ENCODE assay signal across 8 cellular contexts in genomic region chr1:178501705-178502329, GRCh38. TPM values are rescaled to one million over a fixed set of nuclear protein-coding genes. Genes with fewer than 3 reads are reported as not detected.
DNase-seq lines count a peak whose midpoint lies in the region; ATAC-seq, FAIRE-seq and TF ChIP-seq lines count a peak whose summit lies in the region.
"Had no signal": no experiment of that assay in that cellular context is flagged by ENCODE, and none has a peak within 500 bp of the region (broad histone marks: within the 10 kb centered on the region; RNA-seq: fewer than 3 reads in every experiment).

No MANE protein-coding gene starts in this region.

- TF ChIP-seq POLR2A in H54 (IDR thresholded peaks at IDR 0.05; ENCODE audit: low read depth, low read length): no peak
- TF ChIP-seq POLR2A in GM12878 (IDR thresholded peaks at IDR 0.05; ENCODE audit: low read depth, low read length): no peak

- POLR2A ChIA-PET in GM12878 (lab: Charles Lee): no interaction called here

- FAIRE-seq in H54 (lab: Jason Lieb, UNC) (no peak), GM12878 (lab: Jason Lieb, UNC) (peak; percentile 41)

- H3K79me2 ChIP-seq in Loucy (ENCODE audit: insufficient read depth, low read length) (no peaks in the 10 kb centered on the region), GM12878 (ENCODE audit: control insufficient read depth, insufficient read depth, low read length) (no peaks in the 10 kb centered on the region)

- no TSS peak for BruUV-seq in GM12878 (replicated peaks; lab: Mats Ljungman, UMichigan)

- H2AFZ ChIP-seq in Loucy (ENCODE audit: low read length) (no peak overlapping the region), GM12878 (ENCODE audit: control insufficient read depth, low read depth, low read length) (no peak overlapping the region)

- H3K4me3 ChIP-seq in GM12865 (ENCODE audit: low read depth, low read length) (no peak overlapping the region), Loucy (ENCODE audit: low read length, poor library complexity, severe bottlenecking) (no peak overlapping the region), SJSA1 (no peak overlapping the region), GM12878 (no peak overlapping the region)

- TF ChIP-seq CTCF in GM12865 (IDR thresholded peaks at IDR 0.05; ENCODE audit: insufficient read depth, low read depth, low read length, missing control alignments): peak; percentile 94
- TF ChIP-seq CTCF in Loucy (conservative IDR thresholded peaks at IDR 0.05; ENCODE audit: low read length): peak; percentile 80
- TF ChIP-seq CTCF in GM12878 (IDR thresholded peaks at IDR 0.05 in 2 of 3, conservative IDR thresholded peaks at IDR 0.05 in 1 of 3; ENCODE audit: control insufficient read depth in 2 of 3, extremely low read depth in 1 of 3, insufficient read depth in 1 of 3, low read depth in 3 of 3, low read length in 3 of 3): peak; percentile 81 to 96 (median 91)

- H3K27me3 ChIP-seq in Loucy (ENCODE audit: insufficient read depth, low read length, poor library complexity, severe bottlenecking) (no peaks in the 10 kb centered on the region), SJSA1 (replicated peaks) (no peaks in the 10 kb centered on the region), GM12878 (replicated peaks in 1 of 2; ENCODE audit: control insufficient read depth in 2 of 2, insufficient read depth in 2 of 2, low read length in 1 of 2) (no peaks in the 10 kb centered on the region)

- no peak overlapping the region for H3K27ac ChIP-seq in SJSA1
- no peak overlapping the region for H3K27ac ChIP-seq in GM12878 (ENCODE audit: control insufficient read depth, insufficient read depth)

- no peaks in the 10 kb centered on the region for H3K4me1 ChIP-seq in Loucy (ENCODE audit: insufficient read depth, low read length, poor library complexity, severe bottlenecking)
- no peaks in the 10 kb centered on the region for H3K4me1 ChIP-seq in SJSA1 (replicated peaks)
- H3K4me1 ChIP-seq in GM12878 (ENCODE audit: control insufficient read depth, insufficient read depth, low read length): no peaks in the 10 kb centered on the region

- DNase-seq in GM12865 (ENCODE audit: low read depth) (peak; percentile 68), H54 (ENCODE audit: insufficient read length, low spot score) (peak; percentile 81), SJSA1 (ENCODE audit: low read depth in 1 of 2, low spot score in 2 of 2) (peak; percentile 56 to 73), GM12878 (ENCODE audit: low read depth, low spot score) (peak; percentile 1), iPS-NIHi7 (ENCODE audit: extremely low spot score) (peak; percentile 94)
- DNase-seq in stimulated activated CD4-positive, alpha-beta T cell treated with anti-CD3 and anti-CD28 coated beads, Interleukin-15, amount 100 ng/mL, for 24 hours: peak; percentile 75

- no peaks in the 10 kb centered on the region for H3K9me2 ChIP-seq in Loucy (replicated peaks; ENCODE audit: low read depth, low read length)

- TF ChIP-seq RAD21 in GM12878 (IDR thresholded peaks at IDR 0.05; ENCODE audit: insufficient read depth, low read depth, low read length): peak; percentile 63

- H3K4me2 ChIP-seq in Loucy (ENCODE audit: low read depth, low read length, poor library complexity, severe bottlenecking) (no peak overlapping the region), GM12878 (ENCODE audit: control insufficient read depth, insufficient read depth) (no peak overlapping the region)

- no peaks in the 10 kb centered on the region for H3K9me3 ChIP-seq in Loucy (ENCODE audit: insufficient read depth, low read depth, low read length)
- no peaks in the 10 kb centered on the region for H3K9me3 ChIP-seq in SJSA1 (replicated peaks)
- H3K9me3 ChIP-seq in GM12878 (replicated peaks; ENCODE audit: control insufficient read depth, insufficient read depth, low read length): no peaks in the 10 kb centered on the region

- intact Hi-C loops in GM12878 (cut with micrococcal nuclease; ENCODE audit: unreplicated experiment): loop anchor here (1.0 kb wide), 2 partner anchors 140 to 192 kb away; no protein-coding TSS in a partner anchor

- SMC1A ChIA-PET in GM12878 (lab: Charles Lee; ENCODE audit: uncharacterized antibody, unreplicated experiment): interaction anchor here (0.6 to 7.4 kb wide), 9 partner anchors 10 to 503 kb away, joined by 3 to 73 read pairs (median 4); no protein-coding TSS in a partner anchor

- peak; percentile 94 for ATAC-seq in GM12878

- H3K9ac ChIP-seq in Loucy (ENCODE audit: low read depth, low read length, poor library complexity, severe bottlenecking) (no peak overlapping the region), GM12878 (ENCODE audit: control insufficient read depth, insufficient read depth, low read length) (no peak overlapping the region)

- WGBS in GM12878 (ENCODE audit: insufficient coverage, insufficient replicate concordance, low lambda C conversion rate, missing lambda C conversion rate): 0% methylated on average over 5 of the region's 5 CpGs

- no peak for TF ChIP-seq EP300 in GM12878 (IDR thresholded peaks at IDR 0.05; ENCODE audit: borderline replicate concordance in 1 of 2, control insufficient read depth in 1 of 2, low read depth in 2 of 2, low read length in 2 of 2)

- RAD21 ChIA-PET in GM12878 (lab: Charles Lee; ENCODE audit: unreplicated experiment): interaction anchor here (1.1 to 3.2 kb wide), 6 partner anchors 26 to 191 kb away, joined by 3 to 19 read pairs (median 5); no protein-coding TSS in a partner anchor

- CTCF ChIA-PET in GM12878 (lab: Yijun Ruan, JAX): interaction anchor here (0.6 to 11.2 kb wide), 46 partner anchors 9 to 909 kb away, joined by 3 to 187 read pairs (median 4); partner anchors contain the start of gene TEX35

- H3F3A ChIP-seq in Loucy (ENCODE audit: low read depth): no peaks in the 10 kb centered on the region

- no peaks in the 10 kb centered on the region for H3K36me3 ChIP-seq in Loucy (ENCODE audit: insufficient read depth, low read length)
- H3K36me3 ChIP-seq in SJSA1: no peaks in the 10 kb centered on the region
- no peaks in the 10 kb centered on the region for H3K36me3 ChIP-seq in GM12878 (ENCODE audit: control insufficient read depth in 2 of 2, insufficient read depth in 2 of 2, low read length in 1 of 2)

- in situ Hi-C loops in GM12878 (cut with MboI): loop anchor here (5.0 kb wide), 1 partner anchor 190 kb away; no protein-coding TSS in a partner anchor

- H4K20me1 ChIP-seq in Loucy (ENCODE audit: insufficient read depth, low read length, poor library complexity, severe bottlenecking) (no peaks in the 10 kb centered on the region), GM12878 (ENCODE audit: control insufficient read depth, insufficient read depth) (no peaks in the 10 kb centered on the region)

TF ChIP-seq in GM12878, 131 proteins besides CTCF, POLR2A, EP300 and RAD21:
- TF ChIP-seq SMC3 (IDR thresholded peaks at IDR 0.05; ENCODE audit: borderline replicate concordance, low read length) (peak; percentile 73), BACH1 (IDR thresholded peaks at IDR 0.05; ENCODE audit: borderline replicate concordance) (no peak), YY1 (IDR thresholded peaks at IDR 0.05; ENCODE audit: low read depth, low read length) (peak; percentile 45; the same call in 1 of the 2 replicates)

RNA-seq across cellular contexts. Expression of gene CLEC20A, which starts 5.1 kb away (rescaled TPM):
- total RNA-seq in SJSA1 (2014; rRNA removed; shearing (Covaris generic)): not detected in 2 replicates
- total RNA-seq in GM12878 (2013; cell fraction: nucleolus; rRNA removed): not detected in 2 replicates
- total RNA-seq in GM12878 (2014; rRNA removed): not detected in 2 replicates
- total RNA-seq in GM12878 (2014; rRNA removed; fragmentation: Illumina TruSeq; extraction: Trizol): not detected in 2 replicates
- not detected in 2 replicates for total RNA-seq in GM12878 (2021)
- not detected for polyA plus RNA-seq in GM12878 (2011; ENCODE audit: low read depth)
- not detected in 2 replicates for polyA plus RNA-seq in GM12878 (2011; rRNA removed)
- not detected in 2 replicates for polyA plus RNA-seq in GM12878 (2011; cell fraction: cytosol; rRNA removed)
- 0.15 TPM in 1 of 2 replicates, not detected in the other for polyA plus RNA-seq in GM12878 (2011; cell fraction: nucleus; rRNA removed)
- not detected in 2 replicates for polyA plus RNA-seq in GM12878 (2012)
- not detected in 2 replicates for polyA plus RNA-seq in GM12878 (2014; fragmentation: Illumina TruSeq; extraction: Trizol)
- polyA plus RNA-seq in GM12878 (2014; fragmentation: Nextera tagmentation; extraction: Ambion mirVana): not detected
- not detected in 2 replicates for polyA plus RNA-seq in GM12878 (2014; rRNA removed)
- polyA plus RNA-seq in GM12878 (2016; fragmentation: Nextera tagmentation; extraction: Ambion mirVana): not detected
- not detected in 2 replicates for polyA minus RNA-seq in GM12878 (2011; rRNA and poly(A)+ RNA removed)
- polyA minus RNA-seq in GM12878 (2011; cell fraction: cytosol; rRNA and poly(A)+ RNA removed): not detected in 2 replicates
- not detected in 2 replicates for polyA minus RNA-seq in GM12878 (2011; cell fraction: nucleus; rRNA and poly(A)+ RNA removed)
- polyA plus RNA-seq: esophagus had no signal

RNA-seq across cellular contexts. Expression of gene TEX35, which starts 11.1 kb away (rescaled TPM):
- not detected in 2 replicates for total RNA-seq in SJSA1 (2014; rRNA removed; shearing (Covaris generic))
- total RNA-seq in GM12878 (2013; cell fraction: nucleolus; rRNA removed): not detected in 2 replicates
- not detected in 2 replicates for total RNA-seq in GM12878 (2014; rRNA removed)
- not detected in 2 replicates for total RNA-seq in GM12878 (2014; rRNA removed; fragmentation: Illumina TruSeq; extraction: Trizol)
- not detected in 2 replicates for total RNA-seq in GM12878 (2021)
- polyA plus RNA-seq in GM12878 (2011; ENCODE audit: low read depth): not detected
- not detected in 2 replicates for polyA plus RNA-seq in GM12878 (2011; rRNA removed)
- polyA plus RNA-seq in GM12878 (2011; cell fraction: cytosol; rRNA removed): not detected in 2 replicates
- not detected in 2 replicates for polyA plus RNA-seq in GM12878 (2011; cell fraction: nucleus; rRNA removed)
- not detected in 2 replicates for polyA plus RNA-seq in GM12878 (2012)
- polyA plus RNA-seq in GM12878 (2014; fragmentation: Illumina TruSeq; extraction: Trizol): not detected in 2 replicates
- not detected for polyA plus RNA-seq in GM12878 (2014; fragmentation: Nextera tagmentation; extraction: Ambion mirVana)
- not detected in 2 replicates for polyA plus RNA-seq in GM12878 (2014; rRNA removed)
- polyA plus RNA-seq in GM12878 (2016; fragmentation: Nextera tagmentation; extraction: Ambion mirVana): not detected
- polyA minus RNA-seq in GM12878 (2011; rRNA and poly(A)+ RNA removed): not detected in 2 replicates
- not detected in 2 replicates for polyA minus RNA-seq in GM12878 (2011; cell fraction: cytosol; rRNA and poly(A)+ RNA removed)
- polyA minus RNA-seq in GM12878 (2011; cell fraction: nucleus; rRNA and poly(A)+ RNA removed): not detected in 2 replicates

Comparison
In these comparisons a context has a peak if more than half of its experiments do, and no peak if none do; other contexts are left out.
1. DNase-seq: peak in every context shown above with its lines; median percentile 94 in iPS-NIHi7; 81 in H54; 75 in stimulated activated CD4-positive, alpha-beta T cell treated with anti-CD3 and anti-CD28 coated beads, Interleukin-15, amount 100 ng/mL, for 24 hours; 68 in GM12865; 64 in SJSA1; 1 in GM12878.